ENCODE assay signal across 17 cellular contexts in genomic region chr6:137907170-137907569, GRCh38. TPM values are rescaled to one million over a fixed set of nuclear protein-coding genes. Genes with fewer than 3 reads are reported as not detected.
DNase-seq lines count a peak whose midpoint lies in the region; ATAC-seq and TF ChIP-seq lines count a peak whose summit lies in the region.
"Had no signal": no experiment of that assay in that cellular context is flagged by ENCODE, and none has a peak within 500 bp of the region (broad histone marks: within the 10 kb centered on the region; RNA-seq: fewer than 3 reads in every experiment).

No MANE protein-coding gene starts in this region.

- in situ Hi-C loops in G401 (cut with HindIII; ENCODE audit: low sequenced_read_pairs): no loop called here

- no peaks in the 10 kb centered on the region for H3K9me3 ChIP-seq in OCI-LY3 (ENCODE audit: insufficient read depth, low read length)
- H3K9me3 ChIP-seq: BE2C had no signal

- peak overlapping the region; percentile 90 for H3K4me2 ChIP-seq in OCI-LY3 (ENCODE audit: low read length)

- H3K9ac ChIP-seq in OCI-LY3 (ENCODE audit: low read length): peak overlapping the region; percentile 93

- H3K36me3 Mint-ChIP-seq in activated naive CD4-positive, alpha-beta T cell treated with anti-CD3 and anti-CD28 coated beads for 36 hours (ENCODE audit: low read depth): no peaks in the 10 kb centered on the region
- no peaks in the 10 kb centered on the region for H3K36me3 Mint-ChIP-seq in activated naive CD8-positive, alpha-beta T cell
- H3K36me3 Mint-ChIP-seq in stimulated activated memory B cell treated with anti-CD40 and anti-IgM and Interleukin-4, amounts not matched to agents 10 μg/mL and 1 μg/mL and 100 μg/mL, for 72 hours: no peaks in the 10 kb centered on the region
- H3K36me3 Mint-ChIP-seq: CD8-positive, alpha-beta memory T cell had no signal

- no peak for ATAC-seq in stimulated activated memory B cell treated with anti-CD40 and anti-IgM and Interleukin-4, amounts not matched to agents 10 μg/mL and 1 μg/mL and 100 μg/mL, for 72 hours
- no peak for ATAC-seq in HG03095 (IDR thresholded peaks at IDR 0.05; ENCODE audit: unreplicated experiment)
- ATAC-seq: Panc1, Right ventricle myocardium inferior had no signal

- peaks cover 81% of the 10 kb centered on the region for H3K4me1 Mint-ChIP-seq in activated naive CD4-positive, alpha-beta T cell treated with anti-CD3 and anti-CD28 coated beads for 36 hours (ENCODE audit: low read depth)
- peaks cover 78% of the 10 kb centered on the region for H3K4me1 Mint-ChIP-seq in activated naive CD8-positive, alpha-beta T cell (ENCODE audit: low read depth)
- peaks cover 70% of the 10 kb centered on the region for H3K4me1 Mint-ChIP-seq in stimulated activated memory B cell treated with anti-CD40 and anti-IgM and Interleukin-4, amounts not matched to agents 10 μg/mL and 1 μg/mL and 100 μg/mL, for 72 hours

- H3K4me3 Mint-ChIP-seq in activated naive CD4-positive, alpha-beta T cell treated with anti-CD3 and anti-CD28 coated beads for 36 hours: peak overlapping the region; percentile 4
- no peak overlapping the region for H3K4me3 Mint-ChIP-seq in activated naive CD8-positive, alpha-beta T cell
- H3K4me3 Mint-ChIP-seq in stimulated activated memory B cell treated with anti-CD40 and anti-IgM and Interleukin-4, amounts not matched to agents 10 μg/mL and 1 μg/mL and 100 μg/mL, for 72 hours: no peak overlapping the region
- H3K4me3 Mint-ChIP-seq: CD8-positive, alpha-beta memory T cell had no signal

- DNase-seq in activated naive CD4-positive, alpha-beta T cell treated with anti-CD3 and anti-CD28 coated beads for 36 hours: no peak
- DNase-seq in activated naive CD4-positive, alpha-beta T cell (lab: John Stamatoyannopoulos, UW): no peak
- no peak for DNase-seq in G401 (ENCODE audit: low spot score)
- DNase-seq: BE2C; CD8-positive, alpha-beta memory T cell; DMS 273 treated with DMSO at 0.1 percent for 48 hours; H7; NCI-H1417 treated with DMSO at 0.1 percent for 48 hours; NCI-H2029; NCI-H510A; NCI-H82 had no signal

- peaks cover 92% of the 10 kb centered on the region for H3K4me1 ChIP-seq in OCI-LY3 (ENCODE audit: low read length)
- H3K4me1 ChIP-seq: BE2C had no signal

- TF ChIP-seq CTCF in OCI-LY3 (IDR thresholded peaks at IDR 0.05; ENCODE audit: low read depth, low read length): no peak

- peak overlapping the region; percentile 99 for H3K27ac ChIP-seq in OCI-LY3 (ENCODE audit: low read length)

- no peaks in the 10 kb centered on the region for H4K20me1 ChIP-seq in OCI-LY3 (ENCODE audit: insufficient read depth, low read length)

- intact Hi-C loops in activated naive CD4-positive, alpha-beta T cell treated with anti-CD3 and anti-CD28 coated beads for 36 hours (cut with micrococcal nuclease): loop anchor here (10.0 kb wide), 1 partner anchor 1228 kb away; the partner anchor contains the start of gene HECA

- CTCF ChIA-PET in activated naive CD4-positive, alpha-beta T cell treated with anti-CD3 and anti-CD28 coated beads for 36 hours (lab: Charles Lee): interaction anchor here (0.9 kb wide), 1 partner anchor 19 kb away, joined by 3 read pairs; no protein-coding TSS in a partner anchor

- H3K36me3 ChIP-seq in OCI-LY3 (replicated peaks; ENCODE audit: low read depth, low read length): no peaks in the 10 kb centered on the region
- H3K36me3 ChIP-seq: BE2C had no signal

- H2AFZ ChIP-seq in OCI-LY3 (ENCODE audit: low read depth, low read length): no peak overlapping the region

- H3K27ac Mint-ChIP-seq in activated naive CD4-positive, alpha-beta T cell treated with anti-CD3 and anti-CD28 coated beads for 36 hours: peak overlapping the region; percentile 87
- peak overlapping the region; percentile 19 for H3K27ac Mint-ChIP-seq in activated naive CD8-positive, alpha-beta T cell
- peak overlapping the region; percentile 40 for H3K27ac Mint-ChIP-seq in stimulated activated memory B cell treated with anti-CD40 and anti-IgM and Interleukin-4, amounts not matched to agents 10 μg/mL and 1 μg/mL and 100 μg/mL, for 72 hours
- H3K27ac Mint-ChIP-seq: CD8-positive, alpha-beta memory T cell had no signal

- no peaks in the 10 kb centered on the region for H3K27me3 Mint-ChIP-seq in activated naive CD4-positive, alpha-beta T cell treated with anti-CD3 and anti-CD28 coated beads for 36 hours (ENCODE audit: low read depth)
- no peaks in the 10 kb centered on the region for H3K27me3 Mint-ChIP-seq in activated naive CD8-positive, alpha-beta T cell
- no peaks in the 10 kb centered on the region for H3K27me3 Mint-ChIP-seq in stimulated activated memory B cell treated with anti-CD40 and anti-IgM and Interleukin-4, amounts not matched to agents 10 μg/mL and 1 μg/mL and 100 μg/mL, for 72 hours

- peak overlapping the region; percentile 15; the same call in 1 of the 2 replicates for H3K4me3 ChIP-seq in OCI-LY3 (ENCODE audit: low read length)

- H3K27me3 ChIP-seq in OCI-LY3 (ENCODE audit: low read depth, low read length): no peaks in the 10 kb centered on the region
- H3K27me3 ChIP-seq: BE2C had no signal

- no peaks in the 10 kb centered on the region for H3K9me3 Mint-ChIP-seq in activated naive CD4-positive, alpha-beta T cell treated with anti-CD3 and anti-CD28 coated beads for 36 hours
- no peaks in the 10 kb centered on the region for H3K9me3 Mint-ChIP-seq in activated naive CD8-positive, alpha-beta T cell (ENCODE audit: low read depth)
- peaks cover 3% of the 10 kb centered on the region for H3K9me3 Mint-ChIP-seq in stimulated activated memory B cell treated with anti-CD40 and anti-IgM and Interleukin-4, amounts not matched to agents 10 μg/mL and 1 μg/mL and 100 μg/mL, for 72 hours
- H3K9me3 Mint-ChIP-seq: CD8-positive, alpha-beta memory T cell had no signal

- H3K79me2 ChIP-seq in OCI-LY3 (ENCODE audit: low read length): no peaks in the 10 kb centered on the region

RNA-seq across cellular contexts. Expression of gene TNFAIP3, which starts 40.1 kb away (rescaled TPM):
- 100 to 1,000 TPM; 289 to 294 TPM for total RNA-seq in activated naive CD4-positive, alpha-beta T cell treated with anti-CD3 and anti-CD28 coated beads for 36 hours
- total RNA-seq in G401 (2014; rRNA removed; shearing (Covaris generic)): 0.75 and 2.2 TPM in 2 replicates

Comparison
In these comparisons a context has a peak if more than half of its experiments do, and no peak if none do; other contexts are left out.
1. H3K27ac Mint-ChIP-seq: peak in every context shown above with its lines; median percentile 87 in activated naive CD4-positive, alpha-beta T cell treated with anti-CD3 and anti-CD28 coated beads for 36 hours; 40 in stimulated activated memory B cell treated with anti-CD40 and anti-IgM and Interleukin-4, amounts not matched to agents 10 μg/mL and 1 μg/mL and 100 μg/mL, for 72 hours; 19 in activated naive CD8-positive, alpha-beta T cell.
2. RNA of gene TNFAIP3, which starts 40.1 kb away (total RNA-seq): 289 to 294 TPM in activated naive CD4-positive, alpha-beta T cell treated with anti-CD3 and anti-CD28 coated beads for 36 hours; 0.75 to 2.2 TPM in G401; every median in the first group is over 10 times any median in the second.